Comparison of ENCODE assay signal across 8 cellular contexts in the genomic region with DNA sequence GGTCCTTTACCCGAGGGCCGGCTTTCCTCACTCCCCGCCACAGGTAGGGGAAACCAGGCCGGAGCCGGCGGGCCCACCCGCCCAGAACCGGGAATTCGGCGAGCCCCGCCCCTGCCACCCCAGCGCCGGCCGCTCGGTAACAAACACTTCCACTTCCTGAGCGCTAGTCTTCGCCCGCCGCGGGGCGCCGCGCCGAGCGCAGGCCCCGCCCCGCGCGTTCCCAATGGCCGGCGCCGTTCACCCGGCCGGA. TPM values are rescaled to one million over a fixed set of nuclear protein-coding genes. Genes with fewer than 3 reads are reported as not detected.
DNase-seq lines count a peak whose midpoint lies in the region; ATAC-seq and TF ChIP-seq lines count a peak whose summit lies in the region.

No MANE protein-coding gene starts in this region.

- H3K4me1 Mint-ChIP-seq in CD4-positive, alpha-beta T cell (ENCODE audit: low read depth) = peaks cover 74% of the 10 kb centered on the region
- H3K4me1 Mint-ChIP-seq in nephron = peaks cover 51% of the 10 kb centered on the region

- H3K9me3 Mint-ChIP-seq in CD4-positive, alpha-beta T cell = no peaks in the 10 kb centered on the region
- H3K9me3 Mint-ChIP-seq in nephron = no peaks in the 10 kb centered on the region

- WGBS in mammary epithelial cell (ENCODE audit: low coverage, missing lambda C conversion rate) = no CpG with 5 or more reads among the region's 34 CpGs

- H3K9ac ChIP-seq in mammary epithelial cell (ENCODE audit: insufficient read depth, low read length) = no peak overlapping the region

- peak overlapping the region; percentile 63 for H2AFZ ChIP-seq in mammary epithelial cell (ENCODE audit: low read depth, low read length)

- H3K4me1 ChIP-seq in mammary epithelial cell (ENCODE audit: insufficient read depth, low read length) = peaks cover 10% of the 10 kb centered on the region

- H3K36me3 ChIP-seq in mammary epithelial cell (ENCODE audit: insufficient read depth, low read length) = no peaks in the 10 kb centered on the region

- peak in 1 of 10 experiments; percentile 79 for DNase-seq in CD4-positive, alpha-beta T cell
- DNase-seq in mammary epithelial cell = no peak
- no peak for DNase-seq in NCI-H226
- no peak for DNase-seq in activated CD4-positive, CD25-positive, alpha-beta regulatory T cell (lab: John Stamatoyannopoulos, UW)
- DNase-seq in NCI-H2029 treated with DMSO at 0.1 percent for 48 hours (lab: John Stamatoyannopoulos, UW) = no peak
- no peak for DNase-seq in GOT3 (lab: John Stamatoyannopoulos, UW)

- peak overlapping the region; percentile 84 for H3K27ac ChIP-seq in CD4-positive, alpha-beta T cell (ENCODE audit: low read depth, low read length)
- no peak overlapping the region for H3K27ac ChIP-seq in mammary epithelial cell (ENCODE audit: insufficient read depth, low read depth, low read length)

- H3K27me3 Mint-ChIP-seq in CD4-positive, alpha-beta T cell = no peaks in the 10 kb centered on the region
- H3K27me3 Mint-ChIP-seq in nephron (ENCODE audit: low read depth) = peaks cover 20% of the 10 kb centered on the region

- H3K4me3 Mint-ChIP-seq in CD4-positive, alpha-beta T cell = peak overlapping the region; percentile 92
- H3K4me3 Mint-ChIP-seq in nephron = peak overlapping the region in 2 of 3 experiments; percentile 72 to 77

- H3K4me3 ChIP-seq in mammary epithelial cell (replicated peaks in 1 of 3; ENCODE audit: insufficient read depth in 1 of 3, low read depth in 2 of 3, low read length in 3 of 3) = peak overlapping the region; percentile 35 to 53 (median 46)

- BruUV-seq in mammary epithelial cell (replicated peaks; lab: Mats Ljungman, UMichigan) = no TSS peak

- no peaks in the 10 kb centered on the region for H3K27me3 ChIP-seq in CD4-positive, alpha-beta T cell (ENCODE audit: control insufficient read depth, insufficient read depth, low read length)
- H3K27me3 ChIP-seq in mammary epithelial cell (ENCODE audit: insufficient read depth, low read length) = no peaks in the 10 kb centered on the region

- in situ Hi-C loops in mammary epithelial cell (cut with MboI; ENCODE audit: low sequenced_read_pairs in 2 of 2) = loop anchor here (5.0 to 10.0 kb wide), 2 partner anchors 107 to 114 kb away; partner anchors contain the start of gene GRIN2C (in 1 of the 2)

- peaks cover 34% of the 10 kb centered on the region for H3K36me3 Mint-ChIP-seq in CD4-positive, alpha-beta T cell (ENCODE audit: low read depth)
- H3K36me3 Mint-ChIP-seq in nephron (ENCODE audit: low read depth) = peaks cover 9% of the 10 kb centered on the region

- no peaks in the 10 kb centered on the region for H4K20me1 ChIP-seq in mammary epithelial cell (ENCODE audit: insufficient read depth, low read length)

- CTCF ChIA-PET in CD4-positive, alpha-beta T cell (lab: Charles Lee) = interaction anchor here (1.2 to 4.2 kb wide), 2 partner anchors 13 to 22 kb away, joined by 3 to 39 read pairs; no protein-coding TSS in a partner anchor
- CTCF ChIA-PET in mammary epithelial cell (lab: Charles Lee; ENCODE audit: low non-redundant PET) = no interaction called here

- peaks cover 45% of the 10 kb centered on the region for H3K79me2 ChIP-seq in mammary epithelial cell (ENCODE audit: insufficient read depth, low read length)

- dilution Hi-C loops in mammary epithelial cell (cut with HindIII; ENCODE audit: low sequenced_read_pairs) = no loop called here

- H3K27ac Mint-ChIP-seq in CD4-positive, alpha-beta T cell = peak overlapping the region; percentile 51
- no peak overlapping the region for H3K27ac Mint-ChIP-seq in nephron

- intact Hi-C loops in CD4-positive, alpha-beta T cell (cut with DNase I, micrococcal nuclease) = loop anchor here (5.0 kb wide), 3 partner anchors 34 to 434 kb away; partner anchors contain the start of gene SUMO2 (in 1 of the 2)
- intact Hi-C loops in mammary epithelial cell (cut with micrococcal nuclease) = loop anchor here (1.0 to 5.0 kb wide), 2 partner anchors 22 to 34 kb away; no protein-coding TSS in a partner anchor

- H3K9me3 ChIP-seq in CD4-positive, alpha-beta T cell (ENCODE audit: control insufficient read depth, low read length) = no peaks in the 10 kb centered on the region
- H3K9me3 ChIP-seq in mammary epithelial cell (replicated peaks; ENCODE audit: insufficient read depth, low read length) = no peaks in the 10 kb centered on the region

- no peak for ATAC-seq in CD4-positive, alpha-beta T cell (ENCODE audit: poor library complexity)
- peak; percentile 81 for ATAC-seq in HG03558 (IDR thresholded peaks at IDR 0.05; ENCODE audit: extremely low read depth, unreplicated experiment)

- H3K4me2 ChIP-seq in mammary epithelial cell (ENCODE audit: insufficient read depth, low read depth, low read length) = peak overlapping the region; percentile 40

- POLR2A ChIA-PET in CD4-positive, alpha-beta T cell (lab: Charles Lee) = interaction anchor here (1.4 to 9.0 kb wide), 4 partner anchors 11 to 32 kb away, joined by 3 to 90 read pairs (median 52); partner anchors contain the start of gene RAB37

- TF ChIP-seq CTCF in CD4-positive, alpha-beta T cell (IDR thresholded peaks at IDR 0.05) = no peak
- TF ChIP-seq CTCF in mammary epithelial cell (conservative IDR thresholded peaks at IDR 0.05 in 1 of 2, IDR thresholded peaks at IDR 0.05 in 1 of 2; ENCODE audit: extremely low read depth in 1 of 2, insufficient read depth in 1 of 2, low read depth in 1 of 2, low read length in 2 of 2) (no peak), nephron (IDR thresholded peaks at IDR 0.05; ENCODE audit: unreplicated experiment in 3 of 3) (peak in 1 of 3 experiments; percentile 20)

RNA-seq across cellular contexts. Expression of gene NHERF1, which starts 0.2 kb away (rescaled TPM):
- total RNA-seq in CD4-positive, alpha-beta T cell = 10 to 100 TPM; 68.4 to 72.4 TPM
- total RNA-seq in mammary epithelial cell = 10 to 100 TPM in 1 of 2 donors, 1 to 10 TPM in 1; 5.8 to 24.6 TPM
- polyA plus RNA-seq in mammary epithelial cell = 36.3 TPM
- polyA minus RNA-seq in mammary epithelial cell = 59.6 TPM

RNA-seq across cellular contexts. Expression of gene RAB37, which starts 11.1 kb away (rescaled TPM):
- total RNA-seq in CD4-positive, alpha-beta T cell = 10 to 100 TPM; 19.0 to 21.1 TPM
- total RNA-seq in mammary epithelial cell = not detected
- not detected for polyA plus RNA-seq in mammary epithelial cell
- not detected for polyA minus RNA-seq in mammary epithelial cell

RNA-seq across cellular contexts. Expression of gene NAT9, which starts 27.9 kb away (rescaled TPM):
- 10 to 100 TPM; 34.6 to 38.2 TPM for total RNA-seq in CD4-positive, alpha-beta T cell
- 10 to 100 TPM; 24.7 to 76.5 TPM for total RNA-seq in mammary epithelial cell
- 37.3 TPM for polyA plus RNA-seq in mammary epithelial cell
- polyA minus RNA-seq in mammary epithelial cell = 4.1 TPM

RNA-seq across cellular contexts. Expression of gene CD300LF, which starts 35.5 kb away (rescaled TPM):
- 1 to 10 TPM in 1 of 2 experiments, under 1 TPM in 1; 0.39 to 1.0 TPM for total RNA-seq in CD4-positive, alpha-beta T cell
- not detected for total RNA-seq in mammary epithelial cell
- not detected for polyA plus RNA-seq in mammary epithelial cell
- not detected for polyA minus RNA-seq in mammary epithelial cell

Comparison
In these comparisons a context has a peak if more than half of its experiments do, and no peak if none do; other contexts are left out.
1. RNA of gene RAB37, which starts 11.1 kb away (total RNA-seq): 19.0 to 21.1 TPM in CD4-positive, alpha-beta T cell; not detected in mammary epithelial cell; every median in the first group is over 10 times any median in the second.